8 cellular contexts compared by ENCODE assay signal in the genomic region with DNA sequence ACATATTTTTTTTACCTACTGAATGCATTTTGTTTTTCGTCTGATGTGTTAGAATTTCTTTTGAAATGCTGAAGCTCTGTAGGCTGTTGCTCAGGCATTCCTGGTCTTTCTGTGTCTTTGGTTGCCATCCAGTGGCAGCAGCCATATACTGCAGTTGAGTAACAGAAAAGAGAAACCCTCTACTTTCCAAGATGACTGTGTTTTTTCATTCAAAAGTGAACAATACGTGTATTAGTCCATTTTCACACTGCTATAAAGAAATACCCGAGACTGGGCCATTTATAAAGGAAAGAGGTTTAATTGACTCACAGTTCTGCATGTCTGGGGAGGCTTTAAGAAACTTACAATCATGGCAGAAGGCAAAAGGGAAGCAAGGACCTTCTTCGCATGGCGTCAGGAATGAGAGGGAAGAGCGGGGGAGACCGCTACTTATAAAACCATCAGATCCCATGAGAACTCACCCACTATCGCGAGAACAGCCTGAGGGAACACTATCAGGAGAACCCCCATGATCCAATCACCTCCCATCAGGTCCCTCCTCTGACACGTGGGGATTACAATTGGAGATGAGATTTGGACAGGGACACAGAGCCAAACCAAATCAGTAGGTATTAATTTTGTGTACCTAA. TPM values are rescaled to one million over a fixed set of nuclear protein-coding genes. Genes with fewer than 3 reads are reported as not detected.
DNase-seq lines count a peak whose midpoint lies in the region; ATAC-seq and TF ChIP-seq lines count a peak whose summit lies in the region.

No MANE protein-coding gene starts in this region.

- H3K9ac ChIP-seq in OCI-LY1 (ENCODE audit: low read length): no peak overlapping the region; the same call in 1 of the 2 replicates

- no peaks in the 10 kb centered on the region for H3K9me3 Mint-ChIP-seq in activated T-cell treated with anti-CD3 and anti-CD28 coated beads, Interleukin-2, amount 50 U/mL, for 24 hours
- H3K9me3 Mint-ChIP-seq in natural killer cell treated with Interleukin-12 subunit alpha and Interleukin-12 subunit beta and Interleukin-15 and Interleukin-18, amount 100 ng/mL, for 72 hours: no peaks in the 10 kb centered on the region

- peaks cover 14% of the 10 kb centered on the region for H3K4me1 Mint-ChIP-seq in activated T-cell treated with anti-CD3 and anti-CD28 coated beads, Interleukin-2, amount 50 U/mL, for 24 hours (ENCODE audit: low read depth)
- peaks cover 6% of the 10 kb centered on the region in 2 donors for H3K4me1 Mint-ChIP-seq in natural killer cell treated with Interleukin-12 subunit alpha and Interleukin-12 subunit beta and Interleukin-15 and Interleukin-18, amount 100 ng/mL, for 72 hours (ENCODE audit: low read depth in 2 of 2)

- intact Hi-C loops in esophagus muscularis mucosa (cut with DNase I) (loop anchor here (5.0 to 10.0 kb wide), 3 partner anchors 73 to 243 kb away; partner anchors contain the start of genes LPCAT4, NOP10 and NUTM1), thyroid gland (cut with DNase I) (loop anchor here (10.0 kb wide), 1 partner anchor 353 kb away; no protein-coding TSS in a partner anchor)

- H3K4me2 ChIP-seq in OCI-LY1 (ENCODE audit: low read length): peak overlapping the region; percentile 34; the same call in 1 of the 2 replicates

- no peak for TF ChIP-seq EP300 in esophagus muscularis mucosa (IDR thresholded peaks at IDR 0.05)

- no peak overlapping the region for H2AFZ ChIP-seq in OCI-LY1 (ENCODE audit: low read length)

- no peaks in the 10 kb centered on the region for H3F3A ChIP-seq in OCI-LY1 (ENCODE audit: insufficient read depth, low read length)

- DNase-seq in ACHN (peak; percentile 88), GM13977 (ENCODE audit: low spot score) (peak; percentile 69), HT-29 (ENCODE audit: low spot score) (peak; percentile 81), esophagus muscularis mucosa (ENCODE audit: extremely low spot score) (no peak), thyroid gland (peak; percentile 70 to 76)
- DNase-seq in activated T-cell treated with anti-CD3 and anti-CD28 coated beads, Interleukin-2, amount 50 U/mL, for 24 hours: peak; percentile 61
- DNase-seq in natural killer cell treated with Interleukin-12 subunit alpha and Interleukin-12 subunit beta and Interleukin-15 and Interleukin-18, amount 100 ng/mL, for 72 hours (ENCODE audit: low spot score): peak; percentile 78

- no peaks in the 10 kb centered on the region for H3K79me2 ChIP-seq in OCI-LY1 (ENCODE audit: insufficient read depth, low read length)

- no peak for TF ChIP-seq POLR2A in esophagus muscularis mucosa (IDR thresholded peaks at IDR 0.05; ENCODE audit: low read depth)
- TF ChIP-seq POLR2A in thyroid gland (IDR thresholded peaks at IDR 0.05): peak in 1 of 2 donors; percentile 73

- H3K4me1 ChIP-seq in OCI-LY1 (ENCODE audit: insufficient read depth, low read length, severe bottlenecking): peaks cover 10% of the 10 kb centered on the region
- peaks cover 7 to 13% (median 9%) of the 10 kb centered on the region in 4 donors for H3K4me1 ChIP-seq in esophagus muscularis mucosa
- peaks cover 0 to 6% of the 10 kb centered on the region in 2 donors for H3K4me1 ChIP-seq in thyroid gland

- H3K27me3 Mint-ChIP-seq in activated T-cell treated with anti-CD3 and anti-CD28 coated beads, Interleukin-2, amount 50 U/mL, for 24 hours: peaks cover 28% of the 10 kb centered on the region
- peaks cover 17 to 27% of the 10 kb centered on the region in 2 donors for H3K27me3 Mint-ChIP-seq in natural killer cell treated with Interleukin-12 subunit alpha and Interleukin-12 subunit beta and Interleukin-15 and Interleukin-18, amount 100 ng/mL, for 72 hours

- TF ChIP-seq CTCF in GM13977 (IDR thresholded peaks at IDR 0.05; ENCODE audit: extremely low read depth, insufficient read depth, missing control alignments): peak; percentile 92
- peak; percentile 81 for TF ChIP-seq CTCF in OCI-LY1 (IDR thresholded peaks at IDR 0.05; ENCODE audit: low read length)
- TF ChIP-seq CTCF in esophagus muscularis mucosa (IDR thresholded peaks at IDR 0.05): peak; percentile 77 to 83 (median 81)
- peak; percentile 46 to 95 (median 84) for TF ChIP-seq CTCF in thyroid gland (IDR thresholded peaks at IDR 0.05)

- H3K4me3 Mint-ChIP-seq in activated T-cell treated with anti-CD3 and anti-CD28 coated beads, Interleukin-2, amount 50 U/mL, for 24 hours: peak overlapping the region; percentile 78
- H3K4me3 Mint-ChIP-seq in natural killer cell treated with Interleukin-12 subunit alpha and Interleukin-12 subunit beta and Interleukin-15 and Interleukin-18, amount 100 ng/mL, for 72 hours: peak overlapping the region; percentile 78

- H3K27ac ChIP-seq in OCI-LY1 (ENCODE audit: low read depth, low read length, poor library complexity, severe bottlenecking) (no peak overlapping the region), esophagus muscularis mucosa (replicated peaks in 1 of 4) (peak overlapping the region in 2 of 4 donors; percentile 18 to 54), thyroid gland (no peak overlapping the region)

- WGBS in esophagus muscularis mucosa: 18% methylated on average over 10 of the region's 10 CpGs
- 13 to 17% methylated on average over 10 of the region's 10 CpGs for WGBS in thyroid gland, 2 donors

- no peak overlapping the region for H3K4me3 ChIP-seq in OCI-LY1 (ENCODE audit: low read depth, low read length, poor library complexity, severe bottlenecking)
- H3K4me3 ChIP-seq in esophagus muscularis mucosa: peak overlapping the region in 3 of 4 donors; percentile 34 to 51 (median 34)
- H3K4me3 ChIP-seq in thyroid gland (replicated peaks in 1 of 3): no peak overlapping the region

- in situ Hi-C loops in ACHN (cut with HindIII; ENCODE audit: low pct_ligation_motif_present, low pct_unique_long_range_greater_than_20kb, low sequenced_read_pairs): no loop called here
- in situ Hi-C loops in GM13977 (cut with MboI; ENCODE audit: low pct_unique_long_range_greater_than_20kb, low sequenced_read_pairs, unreplicated experiment): loop anchor here (25.0 kb wide), 4 partner anchors 126 to 501 kb away; partner anchors contain the start of genes EMC4 and LPCAT4

- no peaks in the 10 kb centered on the region for H3K9me3 ChIP-seq in OCI-LY1 (ENCODE audit: low read length)
- no peaks in the 10 kb centered on the region for H3K9me3 ChIP-seq in esophagus muscularis mucosa
- no peaks in the 10 kb centered on the region for H3K9me3 ChIP-seq in thyroid gland

- no peaks in the 10 kb centered on the region for H3K36me3 Mint-ChIP-seq in activated T-cell treated with anti-CD3 and anti-CD28 coated beads, Interleukin-2, amount 50 U/mL, for 24 hours (ENCODE audit: low read depth)
- no peaks in the 10 kb centered on the region for H3K36me3 Mint-ChIP-seq in natural killer cell treated with Interleukin-12 subunit alpha and Interleukin-12 subunit beta and Interleukin-15 and Interleukin-18, amount 100 ng/mL, for 72 hours

- H3K27ac Mint-ChIP-seq in activated T-cell treated with anti-CD3 and anti-CD28 coated beads, Interleukin-2, amount 50 U/mL, for 24 hours: peak overlapping the region; percentile 78
- H3K27ac Mint-ChIP-seq in natural killer cell treated with Interleukin-12 subunit alpha and Interleukin-12 subunit beta and Interleukin-15 and Interleukin-18, amount 100 ng/mL, for 72 hours: peak overlapping the region; percentile 34 to 88

- H3K9me2 ChIP-seq in OCI-LY1 (ENCODE audit: low read depth, low read length): no peaks in the 10 kb centered on the region

- no peaks in the 10 kb centered on the region for H4K20me1 ChIP-seq in OCI-LY1 (ENCODE audit: insufficient read depth, low read length)

- ATAC-seq in natural killer cell treated with Interleukin-12 subunit alpha and Interleukin-12 subunit beta and Interleukin-15 and Interleukin-18, amount 100 ng/mL, for 72 hours: peak; percentile 37 to 70

- H3K36me3 ChIP-seq in OCI-LY1 (ENCODE audit: insufficient read depth, low read length): no peaks in the 10 kb centered on the region
- H3K36me3 ChIP-seq in esophagus muscularis mucosa: no peaks in the 10 kb centered on the region
- no peaks in the 10 kb centered on the region for H3K36me3 ChIP-seq in thyroid gland

- H3K27me3 ChIP-seq in OCI-LY1 (ENCODE audit: insufficient read depth, low read length) (no peaks in the 10 kb centered on the region), esophagus muscularis mucosa (peaks cover 0 to 4% (median 0%) of the 10 kb centered on the region in 4 donors), thyroid gland (no peaks in the 10 kb centered on the region)

RNA-seq across cellular contexts. Expression of gene GOLGA8B, which starts 4.7 kb away (rescaled TPM):
- 9.8 and 18.1 TPM in 2 replicates for total RNA-seq in HT-29 (2014; rRNA removed; shearing (Covaris generic))
- 10 to 100 TPM; 20.3 to 70.2 (median 42.4) TPM for total RNA-seq in esophagus muscularis mucosa
- total RNA-seq in natural killer cell treated with Interleukin-12 subunit alpha and Interleukin-12 subunit beta and Interleukin-15 and Interleukin-18, amount 100 ng/mL, for 72 hours: 100 to 1,000 TPM; 115 to 234 TPM
- total RNA-seq in thyroid gland: 100 to 1,000 TPM; 188 to 404 (median 308) TPM

Comparison
In these comparisons a context has a peak if more than half of its experiments do, and no peak if none do; other contexts are left out.
1. H3K4me3 ChIP-seq: peak in esophagus muscularis mucosa (3 of 4); none in OCI-LY1 (single experiment) and thyroid gland (0 of 3).
2. Peak in every context shown above with its lines, with median percentiles within 50 percentile points of each other: CTCF ChIP-seq.